ENCODE assay signal across 8 cellular contexts in the genomic region with DNA sequence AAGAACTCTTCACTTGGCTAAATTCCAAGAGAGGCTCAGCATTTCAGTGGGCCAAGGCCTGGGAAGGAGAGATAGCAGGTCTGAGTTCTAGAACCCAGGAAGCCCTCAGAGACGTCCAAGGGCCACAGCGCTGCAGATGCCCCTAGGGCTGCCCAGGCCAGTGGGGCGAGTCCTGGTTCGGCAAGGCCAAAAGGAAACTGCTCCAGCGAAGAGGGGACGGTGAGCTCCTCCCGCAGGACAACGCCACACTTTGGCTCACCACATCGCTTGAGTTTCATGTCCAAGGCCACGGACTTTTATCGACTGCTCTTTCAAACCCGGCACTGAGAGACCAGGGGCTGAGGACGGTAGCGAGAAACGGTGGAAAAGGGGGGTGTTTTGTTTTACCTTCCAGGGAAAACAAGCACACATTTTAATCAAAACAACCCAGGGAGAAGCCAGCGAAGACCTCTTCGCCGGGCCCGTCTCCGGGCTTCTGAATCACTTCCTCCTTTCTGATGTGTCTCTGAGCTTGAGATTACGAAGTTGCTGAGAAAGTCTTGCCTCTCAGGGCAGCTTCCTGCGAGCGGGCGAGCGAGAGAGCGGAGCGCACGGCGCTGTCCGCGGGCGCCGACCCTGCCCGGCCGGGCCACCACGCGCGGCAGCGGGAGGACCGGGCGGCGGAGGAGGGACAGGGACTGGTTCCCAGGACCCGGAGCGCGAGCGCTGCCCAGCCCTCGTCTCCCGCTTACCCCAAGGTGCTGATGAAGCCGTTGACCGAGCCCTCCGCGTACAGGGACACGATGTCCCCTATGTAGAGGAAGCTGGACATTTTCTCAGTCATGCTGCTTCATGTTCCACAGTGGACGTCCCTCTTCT. TPM values are rescaled to one million over a fixed set of nuclear protein-coding genes. Genes with fewer than 3 reads are reported as not detected.
DNase-seq lines count a peak whose midpoint lies in the region; ATAC-seq lines count a peak whose summit lies in the region.

No MANE protein-coding gene starts in this region.

- peak; percentile 41 for ATAC-seq in HG02840 (IDR thresholded peaks at IDR 0.05; ENCODE audit: low FRiP score, unreplicated experiment)

- peak; percentile 26 to 83 (median 81) for DNase-seq in NCI-H1417 (lab: John Stamatoyannopoulos, UW)
- no peak for DNase-seq in NCI-H1417 treated with DMSO at 0.1 percent for 48 hours (lab: John Stamatoyannopoulos, UW)
- peak; percentile 38 for DNase-seq in NCI-H2171 (lab: John Stamatoyannopoulos, UW)
- peak; percentile 21 to 37 (median 30) for DNase-seq in activated CD4-positive, CD25-positive, alpha-beta regulatory T cell (lab: John Stamatoyannopoulos, UW)
- DNase-seq in cerebellum (ENCODE audit: low spot score): peak; percentile 33
- peak; percentile 69 for DNase-seq in stimulated activated CD4-positive, alpha-beta T cell treated with anti-CD3 and anti-CD28 coated beads, Interleukin-1b, Interleukin-23, amount 100 ng/mL, for 48 hours

- no peaks in the 10 kb centered on the region for H3K27me3 ChIP-seq in layer of hippocampus (ENCODE audit: control insufficient read depth, insufficient read depth, low read length)

- peak overlapping the region; percentile 88 for H3K27ac ChIP-seq in layer of hippocampus (ENCODE audit: low read depth, low read length)

RNA-seq across cellular contexts. Expression of a gene that starts 0.8 kb away (rescaled TPM):
- 38.6 TPM for total RNA-seq in cerebellum
